17 cellular contexts compared by ENCODE assay signal in the genomic region with DNA sequence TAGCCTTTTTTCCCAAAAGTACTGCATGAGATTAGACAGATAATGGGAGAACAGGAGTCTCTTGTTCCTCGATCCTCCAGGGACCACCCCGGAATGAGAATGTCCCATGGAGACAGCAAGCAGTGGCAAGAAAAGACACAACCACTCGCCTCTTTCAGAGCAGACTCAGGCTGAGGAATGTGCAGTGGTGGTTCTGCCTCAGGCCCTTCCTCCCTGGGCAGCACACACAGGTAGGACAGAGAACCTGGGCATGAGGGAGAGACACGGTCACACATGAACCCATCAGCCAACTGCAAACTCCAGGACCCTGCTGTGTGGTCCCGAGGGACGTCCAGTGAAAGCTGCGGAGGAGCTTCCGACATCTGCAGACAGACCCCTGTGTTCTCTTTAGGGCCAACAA. TPM values are rescaled to one million over a fixed set of nuclear protein-coding genes. Genes with fewer than 3 reads are reported as not detected.
A peak's percentile ranks its signal among the peaks of the same experiment; 100 is the strongest.
DNase-seq lines count a peak whose midpoint lies in the region; ATAC-seq and TF ChIP-seq lines count a peak whose summit lies in the region.
"Had no signal": no experiment of that assay in that cellular context is flagged by ENCODE, and none has a peak within 500 bp of the region (broad histone marks: within the 10 kb centered on the region; RNA-seq: fewer than 3 reads in every experiment).

No MANE protein-coding gene starts in this region.

- no peak overlapping the region for H2AFZ ChIP-seq in PC-3 (ENCODE audit: low read length)
- H2AFZ ChIP-seq: PC-9 had no signal

- H3K9me3 ChIP-seq in PC-3 (ENCODE audit: low read length) (no peaks in the 10 kb centered on the region), skeletal muscle tissue (ENCODE audit: control insufficient read depth in 3 of 3, low read length in 3 of 3) (no peaks in the 10 kb centered on the region)
- H3K9me3 ChIP-seq: sigmoid colon had no signal

- no peak overlapping the region for H3K4me2 ChIP-seq in PC-3 (ENCODE audit: low read length)
- H3K4me2 ChIP-seq: KMS-11 had no signal

- CTCF ChIA-PET in PC-3 (lab: Charles Lee) = no interaction called here

- H3K27me3 ChIP-seq in PC-3 (ENCODE audit: low read length) (no peaks in the 10 kb centered on the region), dorsolateral prefrontal cortex (no peaks in the 10 kb centered on the region), skeletal muscle tissue (ENCODE audit: control insufficient read depth in 3 of 3, insufficient read depth in 3 of 3, low read length in 3 of 3) (no peaks in the 10 kb centered on the region)
- H3K27me3 ChIP-seq: sigmoid colon had no signal

- no peaks in the 10 kb centered on the region for H3K79me2 ChIP-seq in PC-3 (ENCODE audit: low read length)

- TF ChIP-seq POLR2A in GM18505 (IDR thresholded peaks at IDR 0.05; ENCODE audit: borderline replicate concordance, extremely low read depth, insufficient read depth, insufficient read length) = no peak

- H3K27ac ChIP-seq in PC-3 (ENCODE audit: low read length) = no peak overlapping the region
- H3K27ac ChIP-seq in dorsolateral prefrontal cortex = peak overlapping the region in 53 of 59 donors; percentile 5 to 90 (median 71)
- peak overlapping the region; percentile 75 for H3K27ac ChIP-seq in skeletal muscle tissue (ENCODE audit: low read depth, low read length)
- H3K27ac ChIP-seq: 22Rv1, HL-60, KMS-11, PC-9 had no signal

- H3K9ac ChIP-seq in PC-3 (ENCODE audit: low read length) (no peak overlapping the region), skeletal muscle tissue (ENCODE audit: low read depth in 1 of 3, low read length in 3 of 3) (peak overlapping the region in 1 of 3 donors; percentile 50)
- H3K9ac ChIP-seq: KMS-11 had no signal

- peaks cover 20% of the 10 kb centered on the region for H3K4me1 ChIP-seq in PC-3 (ENCODE audit: insufficient read depth, low read length)
- H3K4me1 ChIP-seq in skeletal muscle tissue (ENCODE audit: control insufficient read depth in 3 of 3, insufficient read depth in 3 of 3, low read length in 3 of 3) = peaks cover 3 to 6% (median 3%) of the 10 kb centered on the region in 3 donors

- BruUV-seq in PC-3 (replicated peaks; lab: Mats Ljungman, UMichigan) = no TSS peak

- H3K4me3 ChIP-seq in PC-3 (ENCODE audit: low read length) (no peak overlapping the region), dorsolateral prefrontal cortex (no peak overlapping the region), skeletal muscle tissue (ENCODE audit: low read length in 3 of 3) (no peak overlapping the region)
- H3K4me3 ChIP-seq: PC-9 had no signal

- H4K20me1 ChIP-seq in PC-3 (ENCODE audit: low read length) = no peaks in the 10 kb centered on the region

- no peak for TF ChIP-seq CTCF in PC-3 (conservative IDR thresholded peaks at IDR 0.05; ENCODE audit: low read depth, low read length)
- TF ChIP-seq CTCF in dorsolateral prefrontal cortex (IDR thresholded peaks at IDR 0.05 in 54 of 56, conservative IDR thresholded peaks at IDR 0.05 in 2 of 56; ENCODE audit: low read depth in 1 of 56, partially characterized antibody in 56 of 56) = no peak

- peak; percentile 27 for DNase-seq in DMS53 (lab: John Stamatoyannopoulos, UW)
- DNase-seq in DMS53 treated with DMSO at 0.1 percent for 48 hours (lab: John Stamatoyannopoulos, UW; ENCODE audit: unreplicated experiment) = no peak
- DNase-seq in PC-3 = peak; percentile 20
- DNase-seq in dorsolateral prefrontal cortex = no peak
- DNase-seq in NCI-H128 (lab: John Stamatoyannopoulos, UW; ENCODE audit: unreplicated experiment) = no peak
- DNase-seq in mesenteric fat pad (ENCODE audit: low spot score) = no peak
- DNase-seq: activated T-cell treated with anti-CD3 and anti-CD28 coated beads, Interleukin-2, amount 50 U/mL, for 24 hours; aorta; kidney; NK-92 treated with Interleukin-12 subunit alpha and Interleukin-12 subunit beta, amount 100 ng/mL, for 24 hours; sigmoid colon had no signal

- H3K36me3 ChIP-seq in PC-3 (ENCODE audit: low read depth, low read length) = no peaks in the 10 kb centered on the region
- H3K36me3 ChIP-seq in skeletal muscle tissue (ENCODE audit: control insufficient read depth in 3 of 3, insufficient read depth in 3 of 3, low read length in 3 of 3) = no peaks in the 10 kb centered on the region
- H3K36me3 ChIP-seq: sigmoid colon had no signal

- POLR2A ChIA-PET in PC-3 (lab: Charles Lee; ENCODE audit: unreplicated experiment) = no interaction called here

- intact Hi-C loops in PC-3 (cut with micrococcal nuclease) = loop anchor here (2.0 to 5.0 kb wide), 6 partner anchors 56 to 430 kb away; a partner anchor contains a TSS
- intact Hi-C loops in dorsolateral prefrontal cortex (cut with DNase I) = loop anchor here (2.0 to 10.0 kb wide), 8 partner anchors 58 to 430 kb away; a partner anchor contains a TSS

- no peaks in the 10 kb centered on the region for H3F3A ChIP-seq in PC-3 (ENCODE audit: low read length, unreplicated experiment)

- ATAC-seq in PC-3 (peak; percentile 37), GM18505 (IDR thresholded peaks at IDR 0.05; ENCODE audit: unreplicated experiment) (no peak)

- no peaks in the 10 kb centered on the region for H3K9me2 ChIP-seq in PC-3 (replicated peaks; ENCODE audit: low read length)

RNA-seq across cellular contexts. Expression of a gene that starts 31.0 kb away (rescaled TPM):
- total RNA-seq in PC-3 (2014; rRNA removed) (13.6 and 20.8 TPM in 2 replicates), dorsolateral prefrontal cortex (100 to 1,000 TPM in 6 of 120 experiments, 10 to 100 TPM in 114; 41.1 to 127 (median 74.6) TPM), skeletal muscle tissue (29.2 TPM), mesenteric fat pad (31.0 TPM)

Comparison
In these comparisons a context has a peak if more than half of its experiments do, and no peak if none do; other contexts are left out.
1. DNase-seq: peak in DMS53 (single experiment) and PC-3 (single experiment); none in DMS53 treated with DMSO at 0.1 percent for 48 hours (single experiment), dorsolateral prefrontal cortex (0 of 10), NCI-H128 (single experiment) and mesenteric fat pad (single experiment).